Comparison of ENCODE assay signal across 11 cellular contexts in genomic region chr15:52804526-52805081, GRCh38. TPM values are rescaled to one million over a fixed set of nuclear protein-coding genes. Genes with fewer than 3 reads are reported as not detected.
DNase-seq lines count a peak whose midpoint lies in the region; ATAC-seq, FAIRE-seq and TF ChIP-seq lines count a peak whose summit lies in the region.
"Had no signal": no experiment of that assay in that cellular context is flagged by ENCODE, and none has a peak within 500 bp of the region (broad histone marks: within the 10 kb centered on the region; RNA-seq: fewer than 3 reads in every experiment).

No MANE protein-coding gene starts in this region.

- peaks cover 84% of the 10 kb centered on the region for H3K27me3 ChIP-seq in astrocyte (ENCODE audit: insufficient read depth, low read length)
- H3K27me3 ChIP-seq in HepG2 (ENCODE audit: control insufficient read depth in 1 of 2, insufficient read depth in 2 of 2, low read length in 2 of 2) = peaks cover 5 to 44% of the 10 kb centered on the region in 2 experiments; a peak in 4 of 5 replicates
- peaks cover 69 to 90% (median 76%) of the 10 kb centered on the region in 5 donors for H3K27me3 ChIP-seq in subcutaneous abdominal adipose tissue (ENCODE audit: control insufficient read depth in 5 of 5, insufficient read depth in 4 of 5, low read length in 5 of 5)

- no peaks in the 10 kb centered on the region for H3K4me1 ChIP-seq in astrocyte (ENCODE audit: insufficient read depth, low read length)
- H3K4me1 ChIP-seq in HepG2 (ENCODE audit: insufficient read depth, low read length) = peaks cover 37% of the 10 kb centered on the region
- H3K4me1 ChIP-seq in subcutaneous abdominal adipose tissue (ENCODE audit: control insufficient read depth in 5 of 5, insufficient read depth in 5 of 5, low read length in 5 of 5) = peaks cover 0 to 27% (median 26%) of the 10 kb centered on the region in 5 donors
- H3K4me1 ChIP-seq: A549 had no signal

- in situ Hi-C loops in HepG2 (cut with HindIII; ENCODE audit: extremely low pct_ligation_motif_present, low pct_unique_long_range_greater_than_20kb) = no loop called here

- TF ChIP-seq RAD21 in HepG2 (CRISPR knock-in tag; IDR thresholded peaks at IDR 0.05) = no peak

- intact Hi-C loops in HepG2 (cut with micrococcal nuclease; ENCODE audit: unreplicated experiment) = no loop called here

- H4K20me1 ChIP-seq in astrocyte (ENCODE audit: insufficient read depth, low read length) = no peaks in the 10 kb centered on the region
- no peaks in the 10 kb centered on the region for H4K20me1 ChIP-seq in HepG2 (ENCODE audit: insufficient read depth, low read length)

- TF ChIP-seq POLR2A in HepG2 (IDR thresholded peaks at IDR 0.05; ENCODE audit: insufficient read depth in 1 of 2, low read depth in 2 of 2, low read length in 2 of 2) = no peak

- H3K79me2 ChIP-seq in astrocyte (ENCODE audit: insufficient read depth, low read length) (no peaks in the 10 kb centered on the region), HepG2 (ENCODE audit: insufficient read depth, low read length) (no peaks in the 10 kb centered on the region)

- peaks cover 89% of the 10 kb centered on the region for H3K27me3 Mint-ChIP-seq in T-helper 2 cell treated with Interferon-gamma antibody and Interleukin-4, amounts not matched to agents 5 μg/mL and 100 μg/mL, for 36 hours (ENCODE audit: low read depth)
- H3K27me3 Mint-ChIP-seq in astrocyte (ENCODE audit: low read depth, unreplicated experiment) = peaks cover 59% of the 10 kb centered on the region

- no peaks in the 10 kb centered on the region for H3K36me3 Mint-ChIP-seq in T-helper 2 cell treated with Interferon-gamma antibody and Interleukin-4, amounts not matched to agents 5 μg/mL and 100 μg/mL, for 36 hours (ENCODE audit: low read depth)
- H3K36me3 Mint-ChIP-seq in astrocyte (ENCODE audit: low read depth, unreplicated experiment) = no peaks in the 10 kb centered on the region

- peak overlapping the region; percentile 44 for H3K4me3 ChIP-seq in astrocyte (ENCODE audit: insufficient read depth, low read depth, low read length)
- H3K4me3 ChIP-seq in HepG2 (replicated peaks in 1 of 3; ENCODE audit: insufficient read depth in 1 of 3, low read depth in 2 of 3, low read length in 3 of 3) = no peak overlapping the region
- peak overlapping the region; percentile 40 to 60 (median 53) for H3K4me3 ChIP-seq in subcutaneous abdominal adipose tissue (ENCODE audit: low read depth in 1 of 5, low read length in 5 of 5)
- H3K4me3 ChIP-seq: A549 had no signal

- H3K27ac ChIP-seq in astrocyte (ENCODE audit: low read depth, low read length) (no peak overlapping the region), HepG2 (ENCODE audit: extremely low read length, insufficient read depth, low read length) (no peak overlapping the region), subcutaneous abdominal adipose tissue (ENCODE audit: low read depth, low read length) (no peak overlapping the region)
- H3K27ac ChIP-seq: A549 had no signal

- FAIRE-seq in astrocyte (lab: Jason Lieb, UNC) (no peak), HepG2 (lab: Jason Lieb, UNC) (no peak)
- FAIRE-seq: A549 had no signal

- WGBS in HepG2 (ENCODE audit: low lambda C conversion rate) = 67% methylated on average over 25 of the region's 25 CpGs

- TF ChIP-seq CTCF in astrocyte (IDR thresholded peaks at IDR 0.05; ENCODE audit: insufficient read depth, low read depth, low read length) (no peak), HepG2 (CRISPR knock-in tag; IDR thresholded peaks at IDR 0.05) (no peak)

- H3K4me2 ChIP-seq in astrocyte (ENCODE audit: low read length) = peak overlapping the region; percentile 77
- peak overlapping the region; percentile 6; the same call in 1 of the 2 replicates for H3K4me2 ChIP-seq in HepG2 (ENCODE audit: low read depth, low read length)
- H3K4me2 ChIP-seq: A549 had no signal

- no peak overlapping the region for H3K27ac Mint-ChIP-seq in T-helper 2 cell treated with Interferon-gamma antibody and Interleukin-4, amounts not matched to agents 5 μg/mL and 100 μg/mL, for 36 hours
- no peak overlapping the region for H3K27ac Mint-ChIP-seq in astrocyte (ENCODE audit: unreplicated experiment)
- H3K27ac Mint-ChIP-seq: activated naive CD4-positive, alpha-beta T cell treated with anti-CD3 and anti-CD28 coated beads, Interleukin-2, amount 50 U/mL, for 72 hours had no signal

- no peaks in the 10 kb centered on the region for H3K9me3 Mint-ChIP-seq in T-helper 2 cell treated with Interferon-gamma antibody and Interleukin-4, amounts not matched to agents 5 μg/mL and 100 μg/mL, for 36 hours
- H3K9me3 Mint-ChIP-seq in astrocyte (ENCODE audit: unreplicated experiment) = peaks cover 4% of the 10 kb centered on the region
- H3K9me3 Mint-ChIP-seq: activated naive CD4-positive, alpha-beta T cell treated with anti-CD3 and anti-CD28 coated beads, Interleukin-2, amount 50 U/mL, for 72 hours had no signal

- POLR2A ChIA-PET in HepG2 (lab: Yijun Ruan, JAX) = no interaction called here
- POLR2A ChIA-PET in HEK293T (lab: Yijun Ruan, JAX) = interaction anchor here (0.5 kb wide), 1 partner anchor 926 kb away, joined by 3 read pairs; no protein-coding TSS in a partner anchor

- H3K4me3 Mint-ChIP-seq in T-helper 2 cell treated with Interferon-gamma antibody and Interleukin-4, amounts not matched to agents 5 μg/mL and 100 μg/mL, for 36 hours = peak overlapping the region; percentile 69
- H3K4me3 Mint-ChIP-seq in astrocyte (ENCODE audit: unreplicated experiment) = peak overlapping the region; percentile 63

- H3K36me3 ChIP-seq in astrocyte (ENCODE audit: insufficient read depth, low read length) (no peaks in the 10 kb centered on the region), HepG2 (replicated peaks in 1 of 2; ENCODE audit: control insufficient read depth in 1 of 2, insufficient read depth in 2 of 2, low read length in 2 of 2) (no peaks in the 10 kb centered on the region), subcutaneous abdominal adipose tissue (ENCODE audit: control insufficient read depth in 5 of 5, insufficient read depth in 5 of 5, low read length in 5 of 5) (no peaks in the 10 kb centered on the region)

- H3K9ac ChIP-seq in astrocyte (ENCODE audit: low read length) = no peak overlapping the region
- H3K9ac ChIP-seq in HepG2 (ENCODE audit: insufficient read depth, low read depth, low read length) = no peak overlapping the region
- no peak overlapping the region for H3K9ac ChIP-seq in subcutaneous abdominal adipose tissue (ENCODE audit: low read length in 5 of 5)

- CTCF ChIA-PET in HepG2 (lab: Yijun Ruan, JAX; ENCODE audit: low intra/inter-chr PET ratio, low total read pairs) (no interaction called here), HEK293T (lab: Yijun Ruan, JAX) (no interaction called here)

- no peak for DNase-seq in T-helper 2 cell treated with Interferon-gamma antibody and Interleukin-4, amounts not matched to agents 5 μg/mL and 100 μg/mL, for 36 hours (ENCODE audit: low spot score)
- DNase-seq in T-helper 2 cell = no peak
- DNase-seq in astrocyte (ENCODE audit: low read depth) = no peak
- no peak for DNase-seq in HepG2 (ENCODE audit: low spot score)
- no peak for DNase-seq in NCI-H510A treated with DMSO at 0.1 percent for 48 hours (lab: John Stamatoyannopoulos, UW)
- no peak for DNase-seq in HEK293T (ENCODE audit: extremely low spot score)
- DNase-seq: NCI-H2171 had no signal

- TF ChIP-seq EP300 in HepG2 (IDR thresholded peaks at IDR 0.05; ENCODE audit: low read depth in 2 of 2, low read length in 2 of 2) = no peak
- TF ChIP-seq EP300 in HepG2 (CRISPR knock-in tag; IDR thresholded peaks at IDR 0.05; ENCODE audit: borderline replicate concordance) = no peak

- H3K4me1 Mint-ChIP-seq in T-helper 2 cell treated with Interferon-gamma antibody and Interleukin-4, amounts not matched to agents 5 μg/mL and 100 μg/mL, for 36 hours (ENCODE audit: low read depth) = peaks cover 13% of the 10 kb centered on the region
- H3K4me1 Mint-ChIP-seq in astrocyte (ENCODE audit: low read depth, unreplicated experiment) = peaks cover 14% of the 10 kb centered on the region

- ATAC-seq in HepG2 (no peak), GM19463 (IDR thresholded peaks at IDR 0.05; ENCODE audit: unreplicated experiment) (no peak)
- ATAC-seq: A549 had no signal

- peak overlapping the region; percentile 47 for H2AFZ ChIP-seq in astrocyte (ENCODE audit: low read depth, low read length)
- no peak overlapping the region for H2AFZ ChIP-seq in HepG2 (ENCODE audit: low read length)

- no TSS peak for BruUV-seq in HepG2 (replicated peaks; lab: Mats Ljungman, UMichigan)

- H3K9me3 ChIP-seq in astrocyte (ENCODE audit: insufficient read depth, low read depth, low read length) (peaks cover 3% of the 10 kb centered on the region), HepG2 (ENCODE audit: low read length) (no peaks in the 10 kb centered on the region), subcutaneous abdominal adipose tissue (ENCODE audit: control insufficient read depth in 5 of 5, low read length in 5 of 5) (no peaks in the 10 kb centered on the region)
- H3K9me3 ChIP-seq: A549 had no signal

TF ChIP-seq in HepG2, 621 proteins besides CTCF, POLR2A, EP300 and RAD21 (continues in another document):
- TF ChIP-seq ZNF124 (CRISPR knock-in tag; IDR thresholded peaks at IDR 0.05) = no peak

TF ChIP-seq in HEK293T, 16 proteins besides CTCF, POLR2A, EP300 and RAD21 (continues in another document):
- no peak for TF ChIP-seq BHLHE40 (IDR thresholded peaks at IDR 0.05; ENCODE audit: borderline replicate concordance)
- no peak for TF ChIP-seq ZNF384 (IDR thresholded peaks at IDR 0.05)

RNA-seq across cellular contexts. Expression of gene ONECUT1, which starts 14.5 kb away (rescaled TPM):
- total RNA-seq in astrocyte (0.14 and 0.32 TPM in 2 replicates), HepG2 (2016; rRNA removed; fragmentation: Illumina TruSeq; extraction: Trizol) (9.1 and 9.3 TPM in 2 replicates)
- 1.9 and 2.8 TPM in 2 replicates for total RNA-seq in HepG2 (2016; cell fraction: cytosol; rRNA removed; fragmentation: Illumina TruSeq; extraction: Trizol; ENCODE audit: low read depth)
- total RNA-seq in HepG2 (2016; cell fraction: insoluble cytoplasmic fraction; rRNA removed; fragmentation: Illumina TruSeq; extraction: Trizol) = 7.3 and 7.4 TPM in 2 replicates
- total RNA-seq in HepG2 (2016; cell fraction: membrane; rRNA removed; fragmentation: Illumina TruSeq; extraction: Trizol) = 6.4 and 6.6 TPM in 2 replicates
- total RNA-seq in HepG2 (2016; cell fraction: nucleus; rRNA removed; fragmentation: Illumina TruSeq; extraction: Trizol) = 11.7 and 15.6 TPM in 2 replicates
- 3.5 and 3.8 TPM in 2 replicates for polyA plus RNA-seq in HepG2 (2011; rRNA removed)
- 1.8 and 2.0 TPM in 2 replicates for polyA plus RNA-seq in HepG2 (2011; cell fraction: cytosol; rRNA removed)
- 9.9 and 11.0 TPM in 2 replicates for polyA plus RNA-seq in HepG2 (2011; cell fraction: nucleus; rRNA removed)
- 13.4 and 15.9 TPM in 2 replicates for polyA plus RNA-seq in HepG2 (2012)
- 1.0 and 1.8 TPM in 2 replicates for polyA plus RNA-seq in HepG2 (2016; cell fraction: cytosol; fragmentation: Illumina TruSeq; extraction: Trizol; ENCODE audit: low read depth)
- polyA plus RNA-seq in HepG2 (2016; cell fraction: insoluble cytoplasmic fraction; fragmentation: Illumina TruSeq; extraction: Trizol; ENCODE audit: low read depth) = 7.6 and 8.6 TPM in 2 replicates
- 4.2 and 4.5 TPM in 2 replicates for polyA plus RNA-seq in HepG2 (2016; cell fraction: membrane; fragmentation: Illumina TruSeq; extraction: Trizol; ENCODE audit: low read depth)
- 13.6 and 17.1 TPM in 2 replicates for polyA plus RNA-seq in HepG2 (2016; cell fraction: nucleus; fragmentation: Illumina TruSeq; extraction: Trizol; ENCODE audit: insufficient read depth, low read depth)
- polyA minus RNA-seq in HepG2 (2011; rRNA and poly(A)+ RNA removed; ENCODE audit: low replicate concordance) = 10.5 TPM in 1 of 2 replicates, not detected in the other
- 7.3 and 19.3 TPM in 2 replicates for polyA minus RNA-seq in HepG2 (2011; cell fraction: cytosol; rRNA and poly(A)+ RNA removed)
- polyA minus RNA-seq in HepG2 (2011; cell fraction: nucleus; rRNA and poly(A)+ RNA removed) = 14.2 and 19.6 TPM in 2 replicates
- total RNA-seq: activated naive CD4-positive, alpha-beta T cell treated with anti-CD3 and anti-CD28 coated beads, Interleukin-2, amount 50 U/mL, for 72 hours had no signal

Comparison
In these comparisons a context has a peak if more than half of its experiments do, and no peak if none do; other contexts are left out.
1. H3K4me3 ChIP-seq: peak in astrocyte (single experiment) and subcutaneous abdominal adipose tissue (5 of 5); none in HepG2 (0 of 3).